In the genomic region with DNA sequence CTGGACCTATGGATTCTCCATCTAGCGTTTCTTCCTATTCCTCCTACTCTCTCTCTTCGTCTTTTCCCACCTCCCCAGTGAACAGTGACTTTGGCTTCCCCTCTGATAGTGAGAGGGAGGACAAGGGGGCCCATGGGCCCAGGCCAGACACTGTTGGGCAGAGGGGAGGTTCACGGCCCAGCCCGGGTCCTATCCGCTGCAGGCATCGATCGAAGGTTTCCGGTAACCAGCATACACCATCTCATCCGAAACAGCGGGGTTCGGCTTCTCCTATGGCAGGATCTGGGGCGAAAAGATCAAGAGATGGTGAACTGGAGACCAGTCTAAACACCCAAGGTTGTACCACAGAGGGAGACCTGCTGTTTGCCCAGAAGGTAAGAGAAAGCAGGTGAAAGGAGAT, we compare ENCODE assay signal across 8 cellular contexts. TPM values are rescaled to one million over a fixed set of nuclear protein-coding genes. Genes with fewer than 3 reads are reported as not detected.
A peak's percentile ranks its signal among the peaks of the same experiment; 100 is the strongest.
DNase-seq lines count a peak whose midpoint lies in the region; ATAC-seq and TF ChIP-seq lines count a peak whose summit lies in the region.

No MANE protein-coding gene starts in this region.

- peaks cover 34% of the 10 kb centered on the region for H3K4me1 Mint-ChIP-seq in endothelial cell (ENCODE audit: unreplicated experiment)

- peak overlapping the region; percentile 93 for H3K4me3 Mint-ChIP-seq in endothelial cell (ENCODE audit: unreplicated experiment)

- H3K14ac ChIP-seq in IMR-90 (replicated peaks; ENCODE audit: low read depth, low read length) (no peak overlapping the region), neuronal stem cell (ENCODE audit: low read length) (no peak overlapping the region)

- POLR2A ChIA-PET in IMR-90 (lab: Charles Lee; ENCODE audit: unreplicated experiment), result no interaction called here

- no peaks in the 10 kb centered on the region for H3K27me3 ChIP-seq in IMR-90 (ENCODE audit: control insufficient read depth, insufficient read depth, low read length)
- H3K27me3 ChIP-seq in neuronal stem cell (ENCODE audit: control insufficient read depth in 3 of 3, insufficient read depth in 3 of 3, low read depth in 1 of 3, low read length in 3 of 3), result peaks cover 0 to 7% (median 0%) of the 10 kb centered on the region in 3 experiments
- H3K27me3 ChIP-seq in upper lobe of left lung, result no peaks in the 10 kb centered on the region

- peak overlapping the region; percentile 93 for H2AK9ac ChIP-seq in IMR-90 (replicated peaks; ENCODE audit: low read depth, low read length, poor library complexity)

- H3K27ac ChIP-seq in IMR-90 (ENCODE audit: insufficient read depth, low read length), result no peak overlapping the region
- no peak overlapping the region for H3K27ac ChIP-seq in neuronal stem cell (replicated peaks; ENCODE audit: low read length)
- H3K27ac ChIP-seq in upper lobe of left lung, result peak overlapping the region in 1 of 4 donors; percentile 86

- H2BK12ac ChIP-seq in neuronal stem cell (ENCODE audit: low read length), result no peak overlapping the region

- H2BK5ac ChIP-seq in IMR-90 (ENCODE audit: low read depth, low read length, poor library complexity, severe bottlenecking) (no peak overlapping the region), neuronal stem cell (ENCODE audit: low read length) (no peak overlapping the region)

- H3K23ac ChIP-seq in IMR-90 (ENCODE audit: low read depth, low read length) (peak overlapping the region; percentile 82; the same call in 1 of the 2 replicates), neuronal stem cell (ENCODE audit: low read depth, low read length, poor library complexity) (no peak overlapping the region)

- no peak overlapping the region for H4K8ac ChIP-seq in IMR-90 (ENCODE audit: low read depth in 2 of 2, low read length in 2 of 2)
- H4K8ac ChIP-seq in neuronal stem cell (ENCODE audit: low read depth, low read length), result no peak overlapping the region

- peaks cover 11% of the 10 kb centered on the region for H3K36me3 ChIP-seq in IMR-90 (ENCODE audit: control insufficient read depth, insufficient read depth, low read length)
- H3K36me3 ChIP-seq in neuronal stem cell (replicated peaks in 1 of 2; ENCODE audit: control insufficient read depth in 2 of 2, insufficient read depth in 2 of 2, low read length in 2 of 2), result peaks cover 3 to 33% of the 10 kb centered on the region in 2 donors
- H3K36me3 ChIP-seq in upper lobe of left lung, result peaks cover 0 to 14% (median 2%) of the 10 kb centered on the region in 4 donors

- H2AFZ ChIP-seq in IMR-90 (replicated peaks; ENCODE audit: low read length, poor library complexity) (no peak overlapping the region), neuronal stem cell (ENCODE audit: low read length) (no peak overlapping the region)

- H3K27me3 Mint-ChIP-seq in endothelial cell (ENCODE audit: unreplicated experiment), result peaks cover 14% of the 10 kb centered on the region

- in situ Hi-C loops in IMR-90 (cut with MboI; ENCODE audit: low sequenced_read_pairs), result no loop called here

- intact Hi-C loops in IMR-90 (cut with micrococcal nuclease), result loop anchor here (5.0 kb wide), 1 partner anchor 46 kb away; a partner anchor contains a TSS

- no peak for ATAC-seq in IMR-90 (ENCODE audit: low read depth)
- ATAC-seq in upper lobe of left lung (ENCODE audit: low FRiP score in 2 of 2), result no peak

- TF ChIP-seq POLR2A in IMR-90 (IDR thresholded peaks at IDR 0.05; ENCODE audit: low read depth, low read length) (no peak), upper lobe of left lung (IDR thresholded peaks at IDR 0.05) (no peak)

- no peak overlapping the region for H3K18ac ChIP-seq in IMR-90 (ENCODE audit: low read depth, low read length)
- no peak overlapping the region for H3K18ac ChIP-seq in neuronal stem cell (ENCODE audit: low read length)

- H2BK120ac ChIP-seq in IMR-90 (ENCODE audit: low read depth, low read length) (no peak overlapping the region), neuronal stem cell (ENCODE audit: low read depth, low read length) (no peak overlapping the region)

- TF ChIP-seq EP300 in upper lobe of left lung (IDR thresholded peaks at IDR 0.05), result no peak

- H2BK15ac ChIP-seq in IMR-90 (ENCODE audit: low read depth, low read length) (no peak overlapping the region), neuronal stem cell (ENCODE audit: low read length) (no peak overlapping the region)

- no peak for DNase-seq in AG10803 (ENCODE audit: low read depth)
- no peak for DNase-seq in IMR-90
- DNase-seq in endothelial cell (ENCODE audit: low spot score), result no peak
- no peak for DNase-seq in neuronal stem cell (ENCODE audit: low spot score)
- DNase-seq in activated gamma-delta T cell treated with Interleukin-2 at 50 U/mL for 16 hours, result no peak
- DNase-seq in NK-92 treated with Interleukin-12 subunit alpha and Interleukin-12 subunit beta, amount 100 ng/mL, for 24 hours (lab: John Stamatoyannopoulos, UW), result no peak
- no peak for DNase-seq in upper lobe of left lung
- no peak for DNase-seq in activated CD8-positive, alpha-beta memory T cell treated with anti-CD3 and anti-CD28 coated beads, Interleukin-2, amount 50 U/mL, for 48 hours

- H3K79me1 ChIP-seq in IMR-90 (ENCODE audit: low read depth in 1 of 2, low read length in 2 of 2) (peaks cover 17 to 21% of the 10 kb centered on the region in 2 experiments; a peak in 3 of 4 replicates), neuronal stem cell (ENCODE audit: low read depth, low read length) (no peaks in the 10 kb centered on the region)

- no TSS peak for BruUV-seq in IMR-90 (replicated peaks; lab: Mats Ljungman, UMichigan)

- H3K9me3 ChIP-seq in IMR-90 (ENCODE audit: control insufficient read depth, insufficient read depth, low read length) (no peaks in the 10 kb centered on the region), neuronal stem cell (replicated peaks in 1 of 2; ENCODE audit: control insufficient read depth in 2 of 2, insufficient read depth in 1 of 2, low read depth in 1 of 2, low read length in 2 of 2) (no peaks in the 10 kb centered on the region), upper lobe of left lung (no peaks in the 10 kb centered on the region)

- H3K36me3 Mint-ChIP-seq in endothelial cell (ENCODE audit: low read depth, unreplicated experiment), result peaks cover 38% of the 10 kb centered on the region

- WGBS in IMR-90 (ENCODE audit: extremely low coverage in 2 of 2, insufficient read length in 1 of 2), 2 experiments, result no CpG with 5 or more reads among the region's 12 CpGs
- no CpG with 5 or more reads among the region's 12 CpGs for WGBS in neuronal stem cell (ENCODE audit: extremely low coverage in 2 of 2, insufficient read length in 2 of 2, insufficient replicate concordance in 1 of 2), 2 donors
- WGBS in upper lobe of left lung, 2 donors, result 89 to 93% methylated on average over 12 of the region's 12 CpGs

- no peak overlapping the region for H4K91ac ChIP-seq in IMR-90 (ENCODE audit: insufficient read depth, low read depth, low read length)
- H4K91ac ChIP-seq in neuronal stem cell (ENCODE audit: low read depth, low read length, poor library complexity), result no peak overlapping the region

- H3K27ac Mint-ChIP-seq in endothelial cell (ENCODE audit: unreplicated experiment), result no peak overlapping the region

- no peak for TF ChIP-seq CTCF in AG10803 (conservative IDR thresholded peaks at IDR 0.05; ENCODE audit: low read length)
- TF ChIP-seq CTCF in IMR-90 (conservative IDR thresholded peaks at IDR 0.05; ENCODE audit: low read depth, low read length), result no peak
- TF ChIP-seq CTCF in endothelial cell (IDR thresholded peaks at IDR 0.05; ENCODE audit: unreplicated experiment), result no peak
- TF ChIP-seq CTCF in upper lobe of left lung (IDR thresholded peaks at IDR 0.05), result no peak

- H3K9me3 Mint-ChIP-seq in endothelial cell (ENCODE audit: unreplicated experiment), result no peaks in the 10 kb centered on the region

- H3K9ac ChIP-seq in IMR-90 (ENCODE audit: low read depth, low read length) (peak overlapping the region; percentile 54; the same call in 1 of the 2 replicates), neuronal stem cell (ENCODE audit: low read depth, low read length, poor library complexity) (no peak overlapping the region)

- H2AK5ac ChIP-seq in IMR-90 (ENCODE audit: low read depth, low read length), result no peak overlapping the region
- H2AK5ac ChIP-seq in neuronal stem cell (ENCODE audit: low read depth, low read length), result no peak overlapping the region

- no peaks in the 10 kb centered on the region for H4K20me1 ChIP-seq in IMR-90 (ENCODE audit: insufficient read depth, low read length)

- dilution Hi-C loops in IMR-90 (cut with HindIII; ENCODE audit: low sequenced_read_pairs, unreplicated experiment), result no loop called here

- no peak overlapping the region for H2BK20ac ChIP-seq in IMR-90 (ENCODE audit: low read depth, low read length)

- H3K4me2 ChIP-seq in IMR-90 (ENCODE audit: low read depth, low read length), result peak overlapping the region; percentile 84
- peak overlapping the region; percentile 88 for H3K4me2 ChIP-seq in neuronal stem cell (ENCODE audit: insufficient read depth, low read length, poor library complexity, severe bottlenecking)

- H3K4me1 ChIP-seq in IMR-90 (ENCODE audit: control insufficient read depth, insufficient read depth, low read length) (peaks cover 5% of the 10 kb centered on the region), neuronal stem cell (ENCODE audit: control insufficient read depth in 2 of 2, insufficient read depth in 1 of 2, low read depth in 1 of 2, low read length in 2 of 2) (peaks cover 0 to 10% of the 10 kb centered on the region in 2 donors), upper lobe of left lung (peaks cover 9 to 32% (median 27%) of the 10 kb centered on the region in 4 donors)

- 0 out of 2 replicates have a peak overlapping the region, but pooled peaks have one; percentile 2 for H3K4ac ChIP-seq in IMR-90 (ENCODE audit: low read depth, low read length)
- no peak overlapping the region for H3K4ac ChIP-seq in neuronal stem cell (ENCODE audit: low read length)

- CTCF ChIA-PET in IMR-90 (lab: Yijun Ruan, JAX), result interaction anchor here (3.8 kb wide), 1 partner anchor 27 kb away, joined by 31 read pairs; no protein-coding TSS in a partner anchor

- H3K4me3 ChIP-seq in AG10803 (ENCODE audit: low read length) (peak overlapping the region; percentile 82), IMR-90 (ENCODE audit: insufficient read depth, low read depth, low read length) (peak overlapping the region; percentile 58), neuronal stem cell (ENCODE audit: low read length in 2 of 2) (peak overlapping the region; percentile 10 to 47), upper lobe of left lung (peak overlapping the region in 2 of 4 donors; percentile 39 to 54)

- H3K9me1 ChIP-seq in IMR-90 (ENCODE audit: insufficient read depth, low read length), result no peaks in the 10 kb centered on the region

- no peak for TF ChIP-seq RAD21 in IMR-90 (IDR thresholded peaks at IDR 0.05; ENCODE audit: low read length)

- H3K56ac ChIP-seq in IMR-90 (ENCODE audit: extremely low read depth, insufficient read depth, low read length), result no peak overlapping the region

- H4K5ac ChIP-seq in IMR-90 (ENCODE audit: low read depth, low read length), result no peak overlapping the region

RNA-seq across cellular contexts. Expression of a gene that starts 0.9 kb away (rescaled TPM):
- total RNA-seq in IMR-90 (2012; rRNA removed) (13.9 and 18.1 TPM in 2 replicates), endothelial cell (ENCODE audit: unreplicated experiment) (9.1 TPM), upper lobe of left lung (10 to 100 TPM in 1 of 6 donors, 1 to 10 TPM in 5; 2.7 to 14.7 (median 7.5) TPM)
- 15.5 and 16.5 TPM in 2 replicates for polyA plus RNA-seq in IMR-90 (2012; rRNA removed)
- polyA plus RNA-seq in IMR-90 (2012; cell fraction: cytosol; rRNA removed), result 6.7 and 7.0 TPM in 2 replicates
- 16.7 and 41.5 TPM in 2 replicates for polyA plus RNA-seq in IMR-90 (2012; cell fraction: nucleus; rRNA removed; ENCODE audit: low replicate concordance)
- polyA plus RNA-seq in neuronal stem cell (2013, experiment 1 of 2), result 9.0 TPM
- polyA plus RNA-seq in neuronal stem cell (2013, experiment 2 of 2), result 10.1 TPM

RNA-seq across cellular contexts. Expression of a gene that starts 10.4 kb away (rescaled TPM):
- total RNA-seq in IMR-90 (2012; rRNA removed) (45.5 and 52.3 TPM in 2 replicates), endothelial cell (ENCODE audit: unreplicated experiment) (63.1 TPM), upper lobe of left lung (10 to 100 TPM; 24.9 to 51.3 (median 38.3) TPM)
- 74.6 and 76.6 TPM in 2 replicates for polyA plus RNA-seq in IMR-90 (2012; rRNA removed)
- polyA plus RNA-seq in IMR-90 (2012; cell fraction: cytosol; rRNA removed), result 19.4 and 26.4 TPM in 2 replicates
- polyA plus RNA-seq in IMR-90 (2012; cell fraction: nucleus; rRNA removed; ENCODE audit: low replicate concordance), result 22.7 and 143 TPM in 2 replicates
- polyA plus RNA-seq in neuronal stem cell (2013, experiment 1 of 2), result 124 TPM
- 120 TPM for polyA plus RNA-seq in neuronal stem cell (2013, experiment 2 of 2)

RNA-seq across cellular contexts. Expression of a gene that starts 10.7 kb away (rescaled TPM):
- total RNA-seq in IMR-90 (2012; rRNA removed) (30.3 and 33.5 TPM in 2 replicates), endothelial cell (ENCODE audit: unreplicated experiment) (411 TPM), upper lobe of left lung (10 to 100 TPM in 1 of 6 donors, 1 to 10 TPM in 3, not detected in 2; 3.3 to 13.8 (median 7.3) TPM)
- 39.6 and 44.2 TPM in 2 replicates for polyA plus RNA-seq in IMR-90 (2012; rRNA removed)
- polyA plus RNA-seq in IMR-90 (2012; cell fraction: cytosol; rRNA removed), result 19.7 and 26.8 TPM in 2 replicates
- 2.4 and 30.1 TPM in 2 replicates for polyA plus RNA-seq in IMR-90 (2012; cell fraction: nucleus; rRNA removed; ENCODE audit: low replicate concordance)
- polyA plus RNA-seq in neuronal stem cell (2013, experiment 1 of 2), result 32.4 TPM
- 31.9 TPM for polyA plus RNA-seq in neuronal stem cell (2013, experiment 2 of 2)

RNA-seq across cellular contexts. Expression of a gene that starts 14.4 kb away (rescaled TPM):
- total RNA-seq in IMR-90 (2012; rRNA removed), result 61.9 and 62.0 TPM in 2 replicates
- 92.1 and 94.2 TPM in 2 replicates for polyA plus RNA-seq in IMR-90 (2012; rRNA removed)
- polyA plus RNA-seq in IMR-90 (2012; cell fraction: cytosol; rRNA removed), result 83.6 and 113 TPM in 2 replicates
- polyA plus RNA-seq in IMR-90 (2012; cell fraction: nucleus; rRNA removed; ENCODE audit: low replicate concordance), result 78.3 and 108 TPM in 2 replicates
- 333 TPM for total RNA-seq in endothelial cell (ENCODE audit: unreplicated experiment)
- polyA plus RNA-seq in neuronal stem cell (2013, experiment 1 of 2), result 76.8 TPM
- polyA plus RNA-seq in neuronal stem cell (2013, experiment 2 of 2), result 76.7 TPM
- total RNA-seq in upper lobe of left lung, result 100 to 1,000 TPM in 3 of 6 donors, 10 to 100 TPM in 3; 71.2 to 169 (median 101) TPM

RNA-seq across cellular contexts. Expression of a gene that starts 25.7 kb away (rescaled TPM):
- not detected in 2 replicates for total RNA-seq in IMR-90 (2012; rRNA removed)
- not detected in 2 replicates for polyA plus RNA-seq in IMR-90 (2012; rRNA removed)
- polyA plus RNA-seq in IMR-90 (2012; cell fraction: cytosol; rRNA removed), result 0.02 TPM in 1 of 2 replicates, not detected in the other
- 0.04 and 0.10 TPM in 2 replicates for polyA plus RNA-seq in IMR-90 (2012; cell fraction: nucleus; rRNA removed; ENCODE audit: low replicate concordance)
- total RNA-seq in endothelial cell (ENCODE audit: unreplicated experiment), result 6.3 TPM
- polyA plus RNA-seq in neuronal stem cell (2013, experiment 1 of 2), result 46.7 TPM
- polyA plus RNA-seq in neuronal stem cell (2013, experiment 2 of 2), result 45.5 TPM
- total RNA-seq in upper lobe of left lung, result 1 to 10 TPM in 1 of 6 donors, under 1 TPM in 3, not detected in 2; 0.61 to 1.0 (median 0.63) TPM

Comparison
In these comparisons a context has a peak if more than half of its experiments do, and no peak if none do; other contexts are left out.
1. RNA of a gene that starts 10.7 kb away (total RNA-seq): 411 TPM in endothelial cell (single experiment); 30.3 to 33.5 TPM in IMR-90 and 3.3 to 13.8 TPM in upper lobe of left lung; every median in the first group is over 10 times any median in the second.